Comparison of ENCODE assay signal across 26 cellular contexts in the genomic region with DNA sequence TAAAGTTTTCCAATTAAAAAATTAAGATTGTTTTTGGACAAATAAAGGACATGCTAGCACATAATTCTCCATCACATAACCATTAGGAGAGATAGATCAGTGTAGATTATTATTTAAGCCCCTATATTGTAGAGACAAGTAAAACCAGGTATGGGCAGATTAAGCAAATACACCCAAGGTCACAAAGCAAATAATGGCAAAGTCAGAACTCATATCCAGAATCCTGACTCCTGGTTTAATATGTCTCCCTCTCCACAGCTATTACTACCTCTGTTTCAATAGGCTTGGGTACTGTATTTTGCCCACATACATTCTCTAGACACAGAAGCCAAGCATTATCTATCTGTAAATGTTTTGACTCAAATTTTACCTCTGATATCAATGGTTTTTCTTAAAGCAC.
"Had no signal": no experiment of that assay in that cellular context is flagged by ENCODE, and none has a peak within 500 bp of the region (broad histone marks: within the 10 kb centered on the region; RNA-seq: fewer than 3 reads in every experiment).

No MANE protein-coding gene starts in this region.

- H3K27ac ChIP-seq: breast epithelium had no signal

- FAIRE-seq: RCC 7860 had no signal

- ATAC-seq: activated CD8-positive, alpha-beta T cell treated with anti-CD3 and anti-CD28 coated beads, Interleukin-2, amount 10 ng/mL, durations not matched to agents 7 days and 5 days; PC-3 had no signal

- H3K27me3 ChIP-seq: breast epithelium, MG63 had no signal

- H3K36me3 ChIP-seq: breast epithelium, MG63 had no signal

- H3K4me1 ChIP-seq: breast epithelium had no signal

- H3K4me3 ChIP-seq: breast epithelium, MG63 had no signal

- H3K4me3 Mint-ChIP-seq: activated CD8-positive, alpha-beta T cell treated with anti-CD3 and anti-CD28 coated beads, Interleukin-2, amount 10 ng/mL, durations not matched to agents 7 days and 5 days; activated naive CD4-positive, alpha-beta T cell treated with anti-CD3 and anti-CD28 coated beads, Interleukin-2, amount 50 U/mL, for 24 hours; T-helper 1 cell treated with Interleukin-12 subunit alpha and Interleukin-12 subunit beta and Interleukin-4 antibody, amounts not matched to agents 30 μg/mL and 1 μg/mL, for 36 hours had no signal

- H3K4me1 Mint-ChIP-seq: activated naive CD4-positive, alpha-beta T cell treated with anti-CD3 and anti-CD28 coated beads, Interleukin-2, amount 50 U/mL, for 24 hours had no signal

- H3K9me3 Mint-ChIP-seq: activated naive CD4-positive, alpha-beta T cell treated with anti-CD3 and anti-CD28 coated beads, Interleukin-2, amount 50 U/mL, for 24 hours; T-helper 1 cell treated with Interleukin-12 subunit alpha and Interleukin-12 subunit beta and Interleukin-4 antibody, amounts not matched to agents 30 μg/mL and 1 μg/mL, for 36 hours had no signal

- DNase-seq: activated CD4-positive, alpha-beta T cell treated with anti-CD3 and anti-CD28 coated beads for 48 hours; activated CD4-positive, alpha-beta T cell treated with anti-CD3 and anti-CD28 coated beads, Interleukin-2, amount 50 U/mL, for 4 hours; activated CD4-positive, CD25-positive, alpha-beta regulatory T cell treated with anti-CD3 and anti-CD28 coated beads, Interleukin-2, amount 50 U/mL, for 72 hours; activated CD8-positive, alpha-beta memory T cell treated with anti-CD3 and anti-CD28 coated beads, Interleukin-2, amount 50 U/mL, for 48 hours; activated CD8-positive, alpha-beta T cell treated with anti-CD3 and anti-CD28 coated beads, Interleukin-2, amount 10 ng/mL, durations not matched to agents 7 days and 5 days; activated T-cell treated with anti-CD3 and anti-CD28 coated beads, Interleukin-2, amount 50 U/mL, for 1 hour; aorta; caudate nucleus; KG1; MG63; MV-4-11; NCI-H1092 treated with DMSO at 0.1 percent for 48 hours; NCI-H1417 treated with DMSO at 0.1 percent for 48 hours; NCI-H1694; NCI-H2029; NCI-H2107; NCI-H345; NCI-H524; NCI-H748 treated with DMSO at 0.1 percent for 48 hours; NK-92 treated with Interleukin-12 subunit alpha and Interleukin-12 subunit beta, amount 100 ng/mL, for 24 hours; PC-3; SHP77 treated with DMSO at 0.1 percent for 48 hours had no signal

- H3K27ac Mint-ChIP-seq: activated CD8-positive, alpha-beta T cell treated with anti-CD3 and anti-CD28 coated beads, Interleukin-2, amount 10 ng/mL, durations not matched to agents 7 days and 5 days; activated naive CD4-positive, alpha-beta T cell treated with anti-CD3 and anti-CD28 coated beads, Interleukin-2, amount 50 U/mL, for 24 hours; T-helper 1 cell treated with Interleukin-12 subunit alpha and Interleukin-12 subunit beta and Interleukin-4 antibody, amounts not matched to agents 30 μg/mL and 1 μg/mL, for 36 hours had no signal

- H3K9me3 ChIP-seq: breast epithelium, MG63 had no signal

- H3K36me3 Mint-ChIP-seq: activated naive CD4-positive, alpha-beta T cell treated with anti-CD3 and anti-CD28 coated beads, Interleukin-2, amount 50 U/mL, for 24 hours had no signal
